ENCODE assay signal across 9 cellular contexts in genomic region chr17:75619506-75620431, GRCh38. TPM values are rescaled to one million over a fixed set of nuclear protein-coding genes. Genes with fewer than 3 reads are reported as not detected.
A peak's percentile ranks its signal among the peaks of the same experiment; 100 is the strongest.
DNase-seq lines count a peak whose midpoint lies in the region; ATAC-seq, FAIRE-seq and TF ChIP-seq lines count a peak whose summit lies in the region.
"Had no signal": no experiment of that assay in that cellular context is flagged by ENCODE, and none has a peak within 500 bp of the region (broad histone marks: within the 10 kb centered on the region; RNA-seq: fewer than 3 reads in every experiment).

No MANE protein-coding gene starts in this region.

- H2BK20ac ChIP-seq in H9 (ENCODE audit: low read depth, low read length, poor library complexity, severe bottlenecking) = no peak overlapping the region

- no peak overlapping the region for H3K18ac ChIP-seq in H9 (ENCODE audit: insufficient read length, low read depth, low read length)

- H4K5ac ChIP-seq in H9 (ENCODE audit: insufficient read length, low read depth, low read length) = no peak overlapping the region

- H3K4me1 ChIP-seq in H9 (ENCODE audit: insufficient read depth, low read length) (no peaks in the 10 kb centered on the region), small intestine (ENCODE audit: control insufficient read depth in 2 of 2, insufficient read depth in 1 of 2, low read depth in 1 of 2, low read length in 1 of 2) (peaks cover 0 to 5% of the 10 kb centered on the region in 2 donors)

- no peak overlapping the region; a peak in 1 of 5 replicates for H3K4me3 Mint-ChIP-seq in H9
- H3K4me3 Mint-ChIP-seq: memory B cell had no signal

- H3K23ac ChIP-seq in H9 (ENCODE audit: insufficient read length, low read depth, low read length) = no peak overlapping the region

- no peaks in the 10 kb centered on the region for H3K23me2 ChIP-seq in H9 (ENCODE audit: insufficient read length, low read depth, low read length, poor library complexity, severe bottlenecking)

- H3K4me3 ChIP-seq in small intestine (ENCODE audit: low read depth in 1 of 2, low read length in 2 of 2) = no peak overlapping the region

- H3K9me3 Mint-ChIP-seq in H9 = no peaks in the 10 kb centered on the region
- H3K9me3 Mint-ChIP-seq: memory B cell had no signal

- H3K27ac ChIP-seq in H9 (ENCODE audit: insufficient read length, low read depth, low read length) (no peak overlapping the region), small intestine (ENCODE audit: low read depth in 1 of 2, low read length in 1 of 2) (peak overlapping the region in 1 of 2 donors; percentile 16)

- H3K56ac ChIP-seq in H9 (ENCODE audit: insufficient read length, low read depth, low read length) = no peak overlapping the region

- no peak for ATAC-seq in HG03025 (IDR thresholded peaks at IDR 0.05; ENCODE audit: low FRiP score, unreplicated experiment)
- ATAC-seq in GM18868 (IDR thresholded peaks at IDR 0.05; ENCODE audit: unreplicated experiment) = no peak

- no peaks in the 10 kb centered on the region for H4K20me1 ChIP-seq in H9 (ENCODE audit: control insufficient read depth, insufficient read depth, insufficient read length)

- no peaks in the 10 kb centered on the region for H3K79me2 ChIP-seq in H9 (ENCODE audit: insufficient read depth, low read length)

- DNase-seq in DMS 273 (lab: John Stamatoyannopoulos, UW; ENCODE audit: unreplicated experiment) (peak; percentile 77), H9 (peak; percentile 96), SK-N-DZ (ENCODE audit: low spot score) (peak; percentile 82), germinal center (ENCODE audit: low spot score) (peak; percentile 31), NOMO-1 treated with dmso at 0.1 percent for 144 hours (lab: John Stamatoyannopoulos, UW; ENCODE audit: unreplicated experiment) (no peak), small intestine (no peak)

- whole genome bisulfite sequencing in H9 (ENCODE audit: extremely low coverage, insufficient read length, low lambda C conversion rate) = no CpG with 5 or more reads among the region's 36 CpGs
- 86 to 89% (median 86%) methylated on average over 33 to 36 of the region's 36 CpGs for WGBS in small intestine, 3 donors

- no peaks in the 10 kb centered on the region for H3K9me3 ChIP-seq in H9 (ENCODE audit: control insufficient read depth, low read depth, low read length)
- H3K9me3 ChIP-seq in small intestine (ENCODE audit: control insufficient read depth, low read depth) = no peaks in the 10 kb centered on the region

- no peak overlapping the region for H2BK15ac ChIP-seq in H9 (ENCODE audit: low read depth, low read length)

- H3K79me1 ChIP-seq in H9 (ENCODE audit: insufficient read depth, low read depth, low read length, poor library complexity, severe bottlenecking) = no peaks in the 10 kb centered on the region

- no peak overlapping the region for H4K8ac ChIP-seq in H9 (replicated peaks; ENCODE audit: insufficient read length, low read depth, low read length)

- H3K4me1 Mint-ChIP-seq in H9 = peaks cover 0 to 5% of the 10 kb centered on the region in 2 experiments; a peak in 1 of 4 replicates
- H3K4me1 Mint-ChIP-seq: memory B cell had no signal

- no peak overlapping the region for H3K4me2 ChIP-seq in H9 (ENCODE audit: insufficient read depth, insufficient read length, low read length)

- no peak overlapping the region for H3T11ph ChIP-seq in H9 (ENCODE audit: low read length)

- no peak overlapping the region for H4K91ac ChIP-seq in H9 (ENCODE audit: insufficient read length, low read depth, low read length)

- H2AK5ac ChIP-seq in H9 (ENCODE audit: insufficient read length, low read length) = no peak overlapping the region

- no peaks in the 10 kb centered on the region for H3K36me3 Mint-ChIP-seq in H9 (ENCODE audit: insufficient read depth in 1 of 3, low read depth in 3 of 3)
- H3K36me3 Mint-ChIP-seq: memory B cell had no signal

- TF ChIP-seq CTCF in H9 (conservative IDR thresholded peaks at IDR 0.05) = peak; percentile 83

- no peak overlapping the region for H2BK5ac ChIP-seq in H9 (ENCODE audit: insufficient read length, low read length)

- no peak overlapping the region for H3K27ac Mint-ChIP-seq in H9
- H3K27ac Mint-ChIP-seq: memory B cell had no signal

- no peak for FAIRE-seq in small intestine (lab: Jason Lieb, UNC)

- peaks cover 10 to 19% of the 10 kb centered on the region in 2 donors for H3K36me3 ChIP-seq in small intestine (ENCODE audit: control insufficient read depth in 2 of 2, insufficient read depth in 2 of 2, low read length in 2 of 2)

- H3K9ac ChIP-seq in H9 (ENCODE audit: extremely low read depth, insufficient read length, low read length) = no peak overlapping the region

- H3K27me3 ChIP-seq in H9 (ENCODE audit: insufficient read depth, low read length) (no peaks in the 10 kb centered on the region; the same call in 1 of the 2 replicates), small intestine (ENCODE audit: control insufficient read depth in 2 of 2, insufficient read depth in 2 of 2, low read length in 2 of 2) (no peaks in the 10 kb centered on the region)

- no peak overlapping the region for H2AFZ ChIP-seq in H9 (ENCODE audit: low read length)

- H3K27me3 Mint-ChIP-seq in H9 (ENCODE audit: low read depth) = peaks cover 8% of the 10 kb centered on the region
- H3K27me3 Mint-ChIP-seq: memory B cell had no signal

- no peak overlapping the region for H2BK12ac ChIP-seq in H9 (ENCODE audit: insufficient read length, low read depth, low read length)

- H3K4ac ChIP-seq in H9 (ENCODE audit: low read depth, low read length) = no peak overlapping the region

- H2BK120ac ChIP-seq in H9 (ENCODE audit: low read depth, low read length, poor library complexity, severe bottlenecking) = no peak overlapping the region

- no peak overlapping the region for H3K14ac ChIP-seq in H9 (ENCODE audit: insufficient read depth, low read length)

RNA-seq across cellular contexts. Expression of gene SMIM5, which starts 13.5 kb away (rescaled TPM):
- total RNA-seq in H9 (2021) = 0.20 and 0.24 TPM in 2 replicates
- not detected in 2 replicates for polyA plus RNA-seq in SK-N-DZ (2014; cell fraction: cytosol; rRNA removed)
- polyA plus RNA-seq in SK-N-DZ (2014; cell fraction: nucleus; rRNA removed) = 0.14 TPM in 1 of 2 replicates, not detected in the other
- 100 to 1,000 TPM in 1 of 3 donors, 10 to 100 TPM in 2; 11.1 to 114 (median 94.6) TPM for polyA plus RNA-seq in small intestine

RNA-seq across cellular contexts. Expression of gene MYO15B, which starts 32.2 kb away (rescaled TPM):
- 35.3 and 41.9 TPM in 2 replicates for total RNA-seq in H9 (2021)
- polyA plus RNA-seq in SK-N-DZ (2014; cell fraction: cytosol; rRNA removed) = 0.32 TPM in 1 of 2 replicates, not detected in the other
- polyA plus RNA-seq in SK-N-DZ (2014; cell fraction: nucleus; rRNA removed) = 1.5 and 1.6 TPM in 2 replicates
- 1,000 to 10,000 TPM in 2 of 3 donors, 100 to 1,000 TPM in 1; 279 to 3,618 (median 2,326) TPM for polyA plus RNA-seq in small intestine

RNA-seq across cellular contexts. Expression of gene RECQL5, which starts 47.2 kb away (rescaled TPM):
- total RNA-seq in H9 (2021) = 40.0 and 40.1 TPM in 2 replicates
- 23.7 and 26.3 TPM in 2 replicates for polyA plus RNA-seq in SK-N-DZ (2014; cell fraction: cytosol; rRNA removed)
- 82.8 and 109 TPM in 2 replicates for polyA plus RNA-seq in SK-N-DZ (2014; cell fraction: nucleus; rRNA removed)
- 10 to 100 TPM; 14.6 to 20.2 (median 15.7) TPM for polyA plus RNA-seq in small intestine

RNA-seq across cellular contexts. Expression of gene SAP30BP, which starts 47.4 kb away (rescaled TPM):
- 82.6 and 89.7 TPM in 2 replicates for total RNA-seq in H9 (2021)
- 64.3 and 73.1 TPM in 2 replicates for polyA plus RNA-seq in SK-N-DZ (2014; cell fraction: cytosol; rRNA removed)
- polyA plus RNA-seq in SK-N-DZ (2014; cell fraction: nucleus; rRNA removed) = 196 and 208 TPM in 2 replicates
- 10 to 100 TPM; 52.6 to 92.7 (median 83.2) TPM for polyA plus RNA-seq in small intestine

Comparison
In these comparisons a context has a peak if more than half of its experiments do, and no peak if none do; other contexts are left out.
1. DNase-seq: peak in DMS 273 (single experiment), H9 (single experiment), SK-N-DZ (single experiment) and germinal center (single experiment); none in NOMO-1 treated with dmso at 0.1 percent for 144 hours (single experiment) and small intestine (single experiment).